17 cellular contexts compared by ENCODE assay signal in the genomic region with DNA sequence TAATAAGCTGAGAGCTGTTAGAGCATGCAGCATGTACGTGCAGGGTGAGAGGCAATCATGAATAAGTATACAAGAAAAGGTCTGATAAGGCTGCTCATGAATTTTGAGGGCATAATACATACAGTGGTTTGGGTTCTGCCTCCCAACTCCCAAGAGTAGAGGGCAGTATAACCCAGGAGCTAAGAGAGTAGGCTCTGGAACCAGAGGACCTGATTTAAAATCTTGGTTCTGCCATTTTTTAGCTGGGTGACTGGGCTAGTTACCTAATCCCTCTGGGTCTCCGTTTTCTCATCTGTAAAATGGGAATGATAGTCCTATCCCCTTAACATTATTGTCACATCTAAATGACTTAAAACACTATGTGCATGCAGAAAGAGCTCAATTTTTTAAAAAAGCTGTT.
DNase-seq lines count a peak whose midpoint lies in the region; ATAC-seq, FAIRE-seq and TF ChIP-seq lines count a peak whose summit lies in the region.
"Had no signal": no experiment of that assay in that cellular context is flagged by ENCODE, and none has a peak within 500 bp of the region (broad histone marks: within the 10 kb centered on the region; RNA-seq: fewer than 3 reads in every experiment).

No MANE protein-coding gene starts in this region.

- TF ChIP-seq CTCF in MCF 10A (IDR thresholded peaks at IDR 0.05; ENCODE audit: unreplicated experiment) (no peak), breast epithelium (IDR thresholded peaks at IDR 0.05) (no peak), Panc1 (IDR thresholded peaks at IDR 0.05) (peak; percentile 36; the same call in 1 of the 2 replicates), endothelial cell of umbilical vein (IDR thresholded peaks at IDR 0.05; ENCODE audit: extremely low read depth in 1 of 2, insufficient read depth in 1 of 2, low read depth in 1 of 2, low read length in 2 of 2) (peak in 1 of 2 donors; percentile 32), mesothelial cell of epicardium (IDR thresholded peaks at IDR 0.05; ENCODE audit: unreplicated experiment) (no peak), upper lobe of right lung (IDR thresholded peaks at IDR 0.05) (no peak)

- H3K9me3 Mint-ChIP-seq in MCF 10A (ENCODE audit: unreplicated experiment) (no peaks in the 10 kb centered on the region), mesothelial cell of epicardium (peaks cover 3% of the 10 kb centered on the region)
- H3K9me3 Mint-ChIP-seq: naive thymus-derived CD8-positive, alpha-beta T cell had no signal

- CTCF ChIA-PET in MCF 10A (lab: Yijun Ruan, JAX), result interaction anchor here (0.7 to 1.6 kb wide), 9 partner anchors 13 to 728 kb away, joined by 3 to 8 read pairs (median 4); no protein-coding TSS in a partner anchor
- CTCF ChIA-PET in Panc1 (lab: Charles Lee), result no interaction called here
- CTCF ChIA-PET in endothelial cell of umbilical vein (lab: Charles Lee), result interaction anchor here (0.6 to 2.3 kb wide), 24 partner anchors 8 to 728 kb away, joined by 3 to 28 read pairs (median 5); no protein-coding TSS in a partner anchor

- in situ Hi-C loops in Panc1 (cut with HindIII; ENCODE audit: low pct_unique_long_range_greater_than_20kb, low sequenced_read_pairs), result no loop called here

- H3K4me2 ChIP-seq in endothelial cell of umbilical vein (ENCODE audit: insufficient read depth, low read length), result no peak overlapping the region
- H3K4me2 ChIP-seq in mesendoderm (ENCODE audit: low read length), result no peak overlapping the region

- H2BK120ac ChIP-seq in mesendoderm (ENCODE audit: low read depth, low read length), result no peak overlapping the region

- no peak overlapping the region for H2AK5ac ChIP-seq in mesendoderm (ENCODE audit: low read length)

- no peak overlapping the region for H3K4ac ChIP-seq in mesendoderm (ENCODE audit: low read depth, low read length)

- H3K27me3 Mint-ChIP-seq in MCF 10A (ENCODE audit: insufficient read depth, unreplicated experiment) (no peaks in the 10 kb centered on the region), mesothelial cell of epicardium (ENCODE audit: low read depth) (no peaks in the 10 kb centered on the region)

- dilution Hi-C loops in endothelial cell of umbilical vein (cut with MboI; ENCODE audit: extremely low pct_ligation_motif_present, low sequenced_read_pairs), result no loop called here

- no peak overlapping the region for H2BK5ac ChIP-seq in mesendoderm (ENCODE audit: low read length)

- H3K27ac Mint-ChIP-seq in MCF 10A (ENCODE audit: low read depth, unreplicated experiment) (no peak overlapping the region), mesothelial cell of epicardium (no peak overlapping the region)
- H3K27ac Mint-ChIP-seq: naive thymus-derived CD8-positive, alpha-beta T cell had no signal

- H3K56ac ChIP-seq in mesendoderm (ENCODE audit: low read length), result no peak overlapping the region

- peaks cover 14% of the 10 kb centered on the region for H3K4me1 Mint-ChIP-seq in MCF 10A (ENCODE audit: insufficient read depth, unreplicated experiment)
- peaks cover 6% of the 10 kb centered on the region for H3K4me1 Mint-ChIP-seq in mesothelial cell of epicardium
- H3K4me1 Mint-ChIP-seq: naive thymus-derived CD8-positive, alpha-beta T cell had no signal

- H4K8ac ChIP-seq in mesendoderm (ENCODE audit: low read depth, low read length), result no peak overlapping the region

- H3K4me3 ChIP-seq in breast epithelium (no peak overlapping the region), Panc1 (ENCODE audit: low read depth in 2 of 2, low read length in 2 of 2) (no peak overlapping the region), endothelial cell of umbilical vein (replicated peaks in 1 of 3; ENCODE audit: insufficient read depth in 1 of 3, low read depth in 1 of 3, low read length in 3 of 3) (no peak overlapping the region), mesendoderm (ENCODE audit: low read length) (no peak overlapping the region), upper lobe of right lung (no peak overlapping the region)
- H3K4me3 ChIP-seq: body of pancreas, testis had no signal

- H3K36me3 ChIP-seq in breast epithelium (no peaks in the 10 kb centered on the region), Panc1 (ENCODE audit: control insufficient read depth, insufficient read depth, low read length) (no peaks in the 10 kb centered on the region), endothelial cell of umbilical vein (ENCODE audit: control insufficient read depth in 2 of 2, extremely low read depth in 1 of 2, insufficient read depth in 2 of 2, low read length in 2 of 2) (no peaks in the 10 kb centered on the region), mesendoderm (ENCODE audit: control insufficient read depth, insufficient read depth, low read length) (no peaks in the 10 kb centered on the region), upper lobe of right lung (no peaks in the 10 kb centered on the region)

- no peak overlapping the region for H3K9ac ChIP-seq in endothelial cell of umbilical vein (replicated peaks; ENCODE audit: extremely low read depth, insufficient read depth, low read length)
- no peak overlapping the region for H3K9ac ChIP-seq in mesendoderm (ENCODE audit: low read length)

- H2AFZ ChIP-seq in endothelial cell of umbilical vein (ENCODE audit: low read depth, low read length), result no peak overlapping the region

- H3K18ac ChIP-seq in mesendoderm (ENCODE audit: low read length), result no peak overlapping the region

- H3K4me1 ChIP-seq in breast epithelium, result no peaks in the 10 kb centered on the region
- H3K4me1 ChIP-seq in Panc1 (ENCODE audit: control insufficient read depth, insufficient read depth, low read length), result no peaks in the 10 kb centered on the region
- no peaks in the 10 kb centered on the region for H3K4me1 ChIP-seq in endothelial cell of umbilical vein (ENCODE audit: control insufficient read depth, extremely low read depth, insufficient read depth, low read length)
- no peaks in the 10 kb centered on the region for H3K4me1 ChIP-seq in mesendoderm (ENCODE audit: control insufficient read depth, low read depth, low read length)
- H3K4me1 ChIP-seq in upper lobe of right lung, result no peaks in the 10 kb centered on the region
- H3K4me1 ChIP-seq: body of pancreas had no signal

- FAIRE-seq in endothelial cell of umbilical vein (lab: Jason Lieb, UNC), result no peak

- DNase-seq in MCF 10A (ENCODE audit: unreplicated experiment) (peak; percentile 33), breast epithelium (ENCODE audit: low spot score in 2 of 2) (no peak), Panc1 (ENCODE audit: low read depth, low spot score) (no peak), endothelial cell of umbilical vein (ENCODE audit: low read depth, low spot score) (peak; percentile 23), mesendoderm (peak; percentile 51), mesothelial cell of epicardium (ENCODE audit: low spot score in 2 of 2, unreplicated experiment in 2 of 2) (no peak), upper lobe of right lung (no peak), SK-N-DZ (ENCODE audit: low spot score) (no peak)
- DNase-seq: activated CD8-positive, alpha-beta memory T cell treated with anti-CD3 and anti-CD28 coated beads for 24 hours; activated gamma-delta T cell treated with Interleukin-2 at 50 U/mL for 16 hours; body of pancreas; left cardiac atrium; naive thymus-derived CD8-positive, alpha-beta T cell; NCI-H187; NCI-H526 treated with DMSO at 0.1 percent for 48 hours; SIG-M5; testis had no signal

- H3K23ac ChIP-seq in mesendoderm (ENCODE audit: low read length), result no peak overlapping the region

- no peaks in the 10 kb centered on the region for H3K27me3 ChIP-seq in breast epithelium
- no peaks in the 10 kb centered on the region for H3K27me3 ChIP-seq in Panc1 (ENCODE audit: control insufficient read depth, insufficient read depth, low read length)
- H3K27me3 ChIP-seq in endothelial cell of umbilical vein (ENCODE audit: control insufficient read depth in 2 of 2, insufficient read depth in 2 of 2, low read length in 2 of 2), result peaks cover 8 to 9% of the 10 kb centered on the region in 2 experiments
- H3K27me3 ChIP-seq in mesendoderm (ENCODE audit: insufficient read depth, low read length, poor library complexity), result no peaks in the 10 kb centered on the region
- H3K27me3 ChIP-seq in upper lobe of right lung, result no peaks in the 10 kb centered on the region
- H3K27me3 ChIP-seq: body of pancreas, testis had no signal

- H3K9me3 ChIP-seq in breast epithelium (no peaks in the 10 kb centered on the region), Panc1 (ENCODE audit: control insufficient read depth, insufficient read depth, low read depth, low read length) (no peaks in the 10 kb centered on the region), endothelial cell of umbilical vein (replicated peaks; ENCODE audit: control insufficient read depth, insufficient read depth, low read length) (no peaks in the 10 kb centered on the region), upper lobe of right lung (no peaks in the 10 kb centered on the region)
- H3K9me3 ChIP-seq: body of pancreas, testis had no signal

- no peaks in the 10 kb centered on the region for H3K79me2 ChIP-seq in endothelial cell of umbilical vein (ENCODE audit: control insufficient read depth, insufficient read depth, low read length)
- H3K79me2 ChIP-seq in mesendoderm (ENCODE audit: control insufficient read depth, insufficient read depth, low read length), result no peaks in the 10 kb centered on the region

- no peak overlapping the region for H3K4me3 Mint-ChIP-seq in MCF 10A (ENCODE audit: unreplicated experiment)
- no peak overlapping the region for H3K4me3 Mint-ChIP-seq in mesothelial cell of epicardium
- H3K4me3 Mint-ChIP-seq: naive thymus-derived CD8-positive, alpha-beta T cell had no signal

- POLR2A ChIA-PET in MCF 10A (lab: Yijun Ruan, JAX) (interaction anchor here (1.6 kb wide), 1 partner anchor 148 kb away, joined by 4 read pairs; no protein-coding TSS in a partner anchor), Panc1 (lab: Charles Lee) (no interaction called here), endothelial cell of umbilical vein (lab: Charles Lee) (no interaction called here)

- TF ChIP-seq POLR2A in breast epithelium (IDR thresholded peaks at IDR 0.05) (no peak), endothelial cell of umbilical vein (IDR thresholded peaks at IDR 0.05; ENCODE audit: low read depth, low read length) (no peak)

- H3K27ac ChIP-seq in breast epithelium (no peak overlapping the region), Panc1 (ENCODE audit: low read length) (no peak overlapping the region), endothelial cell of umbilical vein (ENCODE audit: insufficient read depth, low read depth, low read length) (no peak overlapping the region), mesendoderm (ENCODE audit: low read depth, low read length) (no peak overlapping the region), upper lobe of right lung (no peak overlapping the region)
- H3K27ac ChIP-seq: body of pancreas, testis had no signal

- BruUV-seq in MCF 10A (replicated peaks; lab: Mats Ljungman, UMichigan) (no TSS peak), Panc1 (replicated peaks; lab: Mats Ljungman, UMichigan) (no TSS peak), endothelial cell of umbilical vein (replicated peaks; lab: Mats Ljungman, UMichigan) (no TSS peak)

- H3K79me1 ChIP-seq in mesendoderm (ENCODE audit: low read length), result no peaks in the 10 kb centered on the region

- H3K36me3 Mint-ChIP-seq in MCF 10A (ENCODE audit: insufficient read depth, unreplicated experiment) (no peaks in the 10 kb centered on the region), mesothelial cell of epicardium (peaks cover 19% of the 10 kb centered on the region)
- H3K36me3 Mint-ChIP-seq: naive thymus-derived CD8-positive, alpha-beta T cell had no signal

- no peaks in the 10 kb centered on the region for H4K20me1 ChIP-seq in endothelial cell of umbilical vein (replicated peaks; ENCODE audit: control insufficient read depth, extremely low read depth, insufficient read depth, low read length)

- H2BK15ac ChIP-seq in mesendoderm (replicated peaks; ENCODE audit: low read depth), result no peak overlapping the region

- WGBS in mesendoderm (ENCODE audit: extremely low coverage, insufficient coverage, low lambda C conversion rate), result no CpG with 5 or more reads among the region's 2 CpGs

- no peak for ATAC-seq in Panc1
- no peak for ATAC-seq in upper lobe of right lung
- ATAC-seq: body of pancreas; left cardiac atrium; naive thymus-derived CD8-positive, alpha-beta T cell had no signal

- no peaks in the 10 kb centered on the region for H3K9me1 ChIP-seq in endothelial cell of umbilical vein (replicated peaks; ENCODE audit: control insufficient read depth, extremely low read depth, insufficient read depth, low read length)

- intact Hi-C loops in MCF 10A (cut with micrococcal nuclease), result loop anchor here (2.0 to 5.0 kb wide), 3 partner anchors 299 to 721 kb away; a partner anchor contains a TSS
- intact Hi-C loops in breast epithelium (cut with DNase I; ENCODE audit: low total_unique reads), result no loop called here
- intact Hi-C loops in Panc1 (cut with micrococcal nuclease; ENCODE audit: unreplicated experiment), result no loop called here
- intact Hi-C loops in endothelial cell of umbilical vein (cut with micrococcal nuclease), result loop anchor here (2.0 kb wide), 1 partner anchor 53 kb away; no protein-coding TSS in a partner anchor
- intact Hi-C loops in upper lobe of right lung (cut with DNase I), result no loop called here

- H4K5ac ChIP-seq in mesendoderm (ENCODE audit: low read length), result no peak overlapping the region

Comparison
In these comparisons a context has a peak if more than half of its experiments do, and no peak if none do; other contexts are left out.
1. DNase-seq: peak in MCF 10A (single experiment), endothelial cell of umbilical vein (single experiment) and mesendoderm (single experiment); none in breast epithelium (0 of 2), Panc1 (single experiment), mesothelial cell of epicardium (0 of 2), upper lobe of right lung (single experiment) and SK-N-DZ (single experiment).
2. intact Hi-C loops: an anchor here in MCF 10A (2.0 to 5.0 kb wide) and endothelial cell of umbilical vein (2.0 kb wide); none called in breast epithelium, Panc1 and upper lobe of right lung.